17 cellular contexts compared by ENCODE assay signal in the genomic region with DNA sequence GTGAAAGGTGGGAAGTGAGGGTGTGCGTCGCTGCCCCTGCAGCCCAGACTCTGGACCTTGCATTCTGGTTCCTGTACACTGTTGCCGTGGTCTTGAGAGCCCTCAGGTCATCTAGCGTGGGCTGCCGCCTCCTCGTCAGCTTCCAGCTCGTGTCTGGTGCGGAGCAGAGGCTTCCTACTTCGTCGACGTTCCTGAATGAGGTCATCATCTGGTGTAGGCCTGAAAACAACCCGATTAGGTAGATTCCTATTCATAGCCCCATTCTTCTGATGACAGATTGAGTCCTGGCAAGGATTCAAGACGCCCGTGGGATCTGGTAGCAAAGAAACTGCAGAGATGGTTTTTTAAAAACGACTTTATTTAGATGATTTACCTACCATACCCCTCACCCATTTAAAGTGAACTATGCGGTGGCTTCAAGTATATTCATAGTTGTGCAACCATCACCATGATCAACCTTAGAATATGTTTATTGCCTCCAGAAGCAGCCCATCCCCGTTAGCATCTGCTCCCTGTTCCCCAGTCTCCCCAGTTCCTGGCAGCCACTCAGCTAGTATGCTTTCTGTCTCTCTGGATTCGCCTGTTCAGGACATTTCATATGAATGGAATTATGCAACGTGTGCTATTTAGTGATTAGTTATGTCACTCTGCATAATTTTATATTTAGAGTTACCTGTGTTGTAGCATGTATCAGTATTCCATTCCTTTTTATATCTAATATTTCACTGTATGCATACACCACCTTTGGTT. TPM values are rescaled to one million over a fixed set of nuclear protein-coding genes. Genes with fewer than 3 reads are reported as not detected.
DNase-seq lines count a peak whose midpoint lies in the region; ATAC-seq and TF ChIP-seq lines count a peak whose summit lies in the region.
"Had no signal": no experiment of that assay in that cellular context is flagged by ENCODE, and none has a peak within 500 bp of the region (broad histone marks: within the 10 kb centered on the region; RNA-seq: fewer than 3 reads in every experiment).

No MANE protein-coding gene starts in this region.

- H3K4me3 ChIP-seq in CD4-positive, alpha-beta memory T cell (ENCODE audit: low read length in 2 of 2): no peak overlapping the region
- H3K4me3 ChIP-seq in fibroblast of mammary gland (ENCODE audit: control insufficient read depth, low read depth, low read length) (no peak overlapping the region), trophoblast cell (ENCODE audit: low read depth, low read length) (no peak overlapping the region)
- H3K4me3 ChIP-seq: right atrium auricular region, tibial artery had no signal

- H3K27me3 ChIP-seq in CD4-positive, alpha-beta memory T cell (ENCODE audit: insufficient read depth, low read length): no peaks in the 10 kb centered on the region
- H3K27me3 ChIP-seq in trophoblast cell (ENCODE audit: insufficient read depth, low read length): no peaks in the 10 kb centered on the region
- H3K27me3 ChIP-seq: right atrium auricular region, tibial artery had no signal

- peak overlapping the region; percentile 78 for H3K14ac ChIP-seq in trophoblast cell (ENCODE audit: low read length)

- intact Hi-C loops in CD4-positive, alpha-beta memory T cell (cut with micrococcal nuclease): no loop called here

- peak overlapping the region; percentile 83 for H4K8ac ChIP-seq in trophoblast cell (ENCODE audit: low read depth, low read length)

- H3K4ac ChIP-seq in trophoblast cell (ENCODE audit: low read depth, low read length): peak overlapping the region; percentile 41

- no peak overlapping the region for H3K4me3 Mint-ChIP-seq in CD4-positive, alpha-beta memory T cell
- no peak overlapping the region for H3K4me3 Mint-ChIP-seq in T-cell
- H3K4me3 Mint-ChIP-seq: nephron had no signal

- H2BK12ac ChIP-seq in trophoblast cell (ENCODE audit: low read length): peak overlapping the region; percentile 82

- H3K79me2 ChIP-seq in trophoblast cell (ENCODE audit: control insufficient read depth, insufficient read depth, low read length, poor library complexity): peaks cover 22% of the 10 kb centered on the region

- H3K27me3 Mint-ChIP-seq in CD4-positive, alpha-beta memory T cell: no peaks in the 10 kb centered on the region
- H3K27me3 Mint-ChIP-seq in T-cell: no peaks in the 10 kb centered on the region

- H3K4me1 ChIP-seq in CD4-positive, alpha-beta memory T cell (ENCODE audit: insufficient read depth, low read length): peaks cover 14% of the 10 kb centered on the region
- peaks cover 29% of the 10 kb centered on the region in 2 experiments for H3K4me1 ChIP-seq in trophoblast cell (ENCODE audit: control insufficient read depth in 1 of 2, insufficient read depth in 2 of 2, low read length in 2 of 2)

- DNase-seq in CD4-positive, alpha-beta memory T cell: no peak
- DNase-seq in T-cell (no peak), fibroblast of mammary gland (ENCODE audit: low read depth) (peak; percentile 82), trophoblast cell (peak; percentile 30 to 51), amniotic stem cell (lab: John Stamatoyannopoulos, UW) (no peak), ecto neural progenitor cell (ENCODE audit: low spot score) (no peak)
- DNase-seq: activated CD4-positive, CD25-positive, alpha-beta regulatory T cell treated with anti-CD3 and anti-CD28 coated beads, Interleukin-2, amount 50 U/mL, for 72 hours; EL; Kasumi-1; NCI-H146; NCI-H524; stimulated activated CD4-positive, alpha-beta T cell treated with anti-CD3 and anti-CD28 coated beads, Interleukin-1b, Interleukin-23, amount 100 ng/mL, for 48 hours; tibial artery had no signal

- no peak overlapping the region for H3K27ac ChIP-seq in CD4-positive, alpha-beta memory T cell (ENCODE audit: low read depth, low read length)
- H3K27ac ChIP-seq in trophoblast cell (ENCODE audit: low read depth, low read length): peak overlapping the region; percentile 97
- H3K27ac ChIP-seq: tibial artery had no signal

- H3K9ac ChIP-seq in trophoblast cell (ENCODE audit: low read length): no peak overlapping the region

- no CpG with 5 or more reads among the region's 19 CpGs for WGBS in trophoblast cell (ENCODE audit: extremely low coverage, insufficient coverage, insufficient read length)

- H3K18ac ChIP-seq in trophoblast cell (ENCODE audit: low read length): peak overlapping the region; percentile 93

- H2AK5ac ChIP-seq in trophoblast cell (ENCODE audit: low read length): peak overlapping the region; percentile 67

- peak overlapping the region; percentile 82 for H4K91ac ChIP-seq in trophoblast cell (ENCODE audit: low read depth, low read length)

- H3K79me1 ChIP-seq in trophoblast cell (ENCODE audit: low read length): peaks cover 17% of the 10 kb centered on the region

- H3K27ac Mint-ChIP-seq in CD4-positive, alpha-beta memory T cell: peak overlapping the region in 6 of 7 donors; percentile 13 to 96 (median 77)
- H3K27ac Mint-ChIP-seq in T-cell: peak overlapping the region; percentile 75 to 84

- peaks cover 26 to 59% (median 45%) of the 10 kb centered on the region in 4 donors for H3K4me1 Mint-ChIP-seq in CD4-positive, alpha-beta memory T cell
- H3K4me1 Mint-ChIP-seq in T-cell: peaks cover 41 to 54% (median 53%) of the 10 kb centered on the region in 3 donors

- H3K4me2 ChIP-seq in trophoblast cell (ENCODE audit: low read length): peak overlapping the region; percentile 44

- no peak overlapping the region for H2AFZ ChIP-seq in trophoblast cell (ENCODE audit: insufficient read depth, low read length, poor library complexity)

- H3K36me3 Mint-ChIP-seq in CD4-positive, alpha-beta memory T cell: peaks cover 25 to 64% of the 10 kb centered on the region in 2 donors
- peaks cover 37% of the 10 kb centered on the region for H3K36me3 Mint-ChIP-seq in T-cell

- peak overlapping the region; percentile 89 for H2BK120ac ChIP-seq in trophoblast cell (ENCODE audit: insufficient read depth, low read length, poor library complexity)

- no peaks in the 10 kb centered on the region for H3K9me3 Mint-ChIP-seq in CD4-positive, alpha-beta memory T cell
- no peaks in the 10 kb centered on the region for H3K9me3 Mint-ChIP-seq in T-cell
- H3K9me3 Mint-ChIP-seq: nephron had no signal

- H4K12ac ChIP-seq in trophoblast cell (ENCODE audit: low read depth, low read length): no peak overlapping the region

- CTCF ChIA-PET in CD4-positive, alpha-beta memory T cell (lab: Charles Lee; ENCODE audit: partially characterized antibody): no interaction called here
- CTCF ChIA-PET in T-cell (lab: Charles Lee): no interaction called here

- H3K36me3 ChIP-seq in CD4-positive, alpha-beta memory T cell (ENCODE audit: insufficient read depth, low read length): peaks cover 17% of the 10 kb centered on the region
- peaks cover 15 to 16% of the 10 kb centered on the region in 2 experiments for H3K36me3 ChIP-seq in trophoblast cell (ENCODE audit: control insufficient read depth in 1 of 2, insufficient read depth in 2 of 2, low read length in 2 of 2)

- TF ChIP-seq CTCF in fibroblast of mammary gland (conservative IDR thresholded peaks at IDR 0.05; ENCODE audit: control insufficient read depth, insufficient read depth, low read depth, low read length): no peak

- no peak overlapping the region for H3K23ac ChIP-seq in trophoblast cell (ENCODE audit: low read length)

- peak overlapping the region; percentile 95 for H2BK5ac ChIP-seq in trophoblast cell (ENCODE audit: low read depth, low read length, poor library complexity)

- POLR2A ChIA-PET in CD4-positive, alpha-beta memory T cell (lab: Charles Lee; ENCODE audit: partially characterized antibody): interaction anchor here (2.2 kb wide), 1 partner anchor 13 kb away, joined by 5 read pairs; no protein-coding TSS in a partner anchor
- POLR2A ChIA-PET in T-cell (lab: Charles Lee): no interaction called here

- ATAC-seq in T-cell (replicated peaks in 1 of 4): no peak
- no peak for ATAC-seq in GM21529 (IDR thresholded peaks at IDR 0.05; ENCODE audit: unreplicated experiment)
- ATAC-seq: Panc1 had no signal

- H3K9me3 ChIP-seq in CD4-positive, alpha-beta memory T cell (ENCODE audit: control insufficient read depth in 1 of 2, low read length in 2 of 2): no peaks in the 10 kb centered on the region
- no peaks in the 10 kb centered on the region for H3K9me3 ChIP-seq in trophoblast cell (ENCODE audit: insufficient read depth, low read depth, low read length)
- H3K9me3 ChIP-seq: right atrium auricular region, tibial artery had no signal

RNA-seq across cellular contexts. Expression of a gene that starts 13.8 kb away (rescaled TPM):
- total RNA-seq in CD4-positive, alpha-beta memory T cell: 10 to 100 TPM; 32.6 to 33.4 TPM
- 10 to 100 TPM; 20.4 TPM for polyA plus RNA-seq in CD4-positive, alpha-beta memory T cell
- 10 to 100 TPM; 22.2 to 34.3 (median 29.2) TPM for total RNA-seq in T-cell
- polyA plus RNA-seq in trophoblast cell (2013): 20.5 TPM in 2 replicates

Comparison
In these comparisons a context has a peak if more than half of its experiments do, and no peak if none do; other contexts are left out.
1. DNase-seq: peak in fibroblast of mammary gland (single experiment) and trophoblast cell (2 of 2); none in CD4-positive, alpha-beta memory T cell (0 of 5), T-cell (0 of 34), amniotic stem cell (single experiment) and ecto neural progenitor cell (single experiment).